Comparison of ENCODE assay signal across 1 cellular context in genomic region chr12:121138284-121138683, GRCh38.
TF ChIP-seq lines count a peak whose summit lies in the region.

No MANE protein-coding gene starts in this region.

TF ChIP-seq in HepG2, 621 proteins besides CTCF, POLR2A, EP300 and RAD21 (continued from another document):
- TF ChIP-seq ZNF407 (CRISPR knock-in tag; IDR thresholded peaks at IDR 0.05; ENCODE audit: not compliant biosample characterization) (no peak), MAX (IDR thresholded peaks at IDR 0.05) (0 out of 2 replicates have a peak, but pooled peaks have one; percentile 20), KAT8 (CRISPR knock-in tag; IDR thresholded peaks at IDR 0.05) (no peak), ZSCAN21 (CRISPR knock-in tag; IDR thresholded peaks at IDR 0.05; ENCODE audit: borderline replicate concordance) (no peak), DMTF1 (CRISPR knock-in tag; IDR thresholded peaks at IDR 0.05) (no peak), THAP8 (CRISPR knock-in tag; IDR thresholded peaks at IDR 0.05; ENCODE audit: borderline replicate concordance) (no peak), ARNTL (CRISPR knock-in tag; IDR thresholded peaks at IDR 0.05) (no peak), HMGXB4 (CRISPR knock-in tag; IDR thresholded peaks at IDR 0.05; ENCODE audit: borderline replicate concordance in 1 of 2, low read depth in 1 of 2) (no peak)
